In genomic region chr19:46295401-46296308, GRCh38 we compare ENCODE assay signal across 1 cellular context.
A peak's percentile ranks its signal among the peaks of the same experiment; 100 is the strongest.
TF ChIP-seq lines count a peak whose summit lies in the region.

No MANE protein-coding gene starts in this region.

TF ChIP-seq in HepG2, 621 proteins besides CTCF, POLR2A, EP300 and RAD21:
- TF ChIP-seq, protein P1, sequence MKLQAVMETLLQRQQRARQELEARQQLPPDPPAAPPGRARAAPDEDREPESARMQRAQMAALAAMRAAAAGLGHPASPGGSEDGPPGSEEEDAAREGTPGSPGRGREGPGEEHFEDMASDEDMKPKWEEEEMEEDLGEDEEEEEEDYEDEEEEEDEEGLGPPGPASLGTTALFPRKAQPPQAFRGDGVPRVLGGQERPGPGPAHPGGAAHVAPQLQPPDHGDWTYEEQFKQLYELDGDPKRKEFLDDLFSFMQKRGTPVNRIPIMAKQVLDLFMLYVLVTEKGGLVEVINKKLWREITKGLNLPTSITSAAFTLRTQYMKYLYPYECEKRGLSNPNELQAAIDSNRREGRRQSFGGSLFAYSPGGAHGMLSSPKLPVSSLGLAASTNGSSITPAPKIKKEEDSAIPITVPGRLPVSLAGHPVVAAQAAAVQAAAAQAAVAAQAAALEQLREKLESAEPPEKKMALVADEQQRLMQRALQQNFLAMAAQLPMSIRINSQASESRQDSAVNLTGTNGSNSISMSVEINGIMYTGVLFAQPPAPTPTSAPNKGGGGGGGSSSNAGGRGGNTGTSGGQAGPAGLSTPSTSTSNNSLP (IDR thresholded peaks at IDR 0.05; ENCODE audit: low read depth, low read length) = no peak
- peak; percentile 3 for TF ChIP-seq HNRNPK (IDR thresholded peaks at IDR 0.05; ENCODE audit: low read depth, low read length, poor library complexity, severe bottlenecking)
- peak; percentile 97 for TF ChIP-seq ZNF329 (CRISPR knock-in tag; IDR thresholded peaks at IDR 0.05; ENCODE audit: low read depth)
- TF ChIP-seq ZNF674 (CRISPR knock-in tag; IDR thresholded peaks at IDR 0.05; ENCODE audit: low read depth) = no peak
